Comparison of ENCODE assay signal across 9 cellular contexts in the genomic region with DNA sequence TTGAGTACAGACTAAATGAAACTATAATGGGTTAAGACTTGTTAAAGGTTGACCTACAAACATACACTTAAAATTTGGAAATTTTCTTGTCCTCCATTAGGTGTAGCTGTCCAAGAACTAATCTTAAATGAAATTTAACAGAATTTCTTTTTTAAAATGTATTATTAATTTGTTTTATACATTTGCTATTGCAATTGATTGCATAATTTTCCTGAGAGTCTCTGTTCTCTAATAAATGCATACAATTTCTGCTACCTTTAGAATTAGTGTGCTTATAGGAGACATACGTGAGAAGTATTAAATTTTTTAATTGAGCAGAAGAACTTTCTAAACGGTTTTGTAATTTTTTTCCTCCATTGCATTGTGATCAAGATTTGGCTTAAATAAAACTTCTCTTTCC. TPM values are rescaled to one million over a fixed set of nuclear protein-coding genes. Genes with fewer than 3 reads are reported as not detected.
A peak's percentile ranks its signal among the peaks of the same experiment; 100 is the strongest.
DNase-seq lines count a peak whose midpoint lies in the region; ATAC-seq, FAIRE-seq and TF ChIP-seq lines count a peak whose summit lies in the region.
"Had no signal": no experiment of that assay in that cellular context is flagged by ENCODE, and none has a peak within 500 bp of the region (broad histone marks: within the 10 kb centered on the region; RNA-seq: fewer than 3 reads in every experiment).

No MANE protein-coding gene starts in this region.

- peak overlapping the region; percentile 90 to 100 (median 94); a peak in 5 of 6 replicates for H3K4me3 ChIP-seq in HepG2 (replicated peaks in 1 of 3; ENCODE audit: insufficient read depth in 1 of 3, low read depth in 2 of 3, low read length in 3 of 3)
- no peak overlapping the region for H3K4me3 ChIP-seq in right lobe of liver
- H3K4me3 ChIP-seq in adipocyte (ENCODE audit: low read length): peak overlapping the region; percentile 100
- H3K4me3 ChIP-seq in lower lobe of right lung: peak overlapping the region; percentile 95
- peak overlapping the region; percentile 86 to 95 for H3K4me3 ChIP-seq in vagina

- FAIRE-seq in HepG2 (lab: Jason Lieb, UNC): no peak

- 28% methylated on average over 2 of the region's 2 CpGs for WGBS in HepG2 (ENCODE audit: low lambda C conversion rate)
- WGBS in right lobe of liver (ENCODE audit: insufficient coverage, low coverage, low lambda C conversion rate, missing lambda C conversion rate): 58% methylated on average over 2 of the region's 2 CpGs

- peak overlapping the region; percentile 75 for H3K4me2 ChIP-seq in HepG2 (ENCODE audit: low read depth, low read length)

- H3K9ac ChIP-seq in HepG2 (ENCODE audit: insufficient read depth, low read depth, low read length): peak overlapping the region; percentile 83
- H3K9ac ChIP-seq in adipocyte (ENCODE audit: low read length): peak overlapping the region; percentile 93

- TF ChIP-seq POLR2A in HepG2 (IDR thresholded peaks at IDR 0.05; ENCODE audit: insufficient read depth in 1 of 2, low read depth in 2 of 2, low read length in 2 of 2): no peak
- TF ChIP-seq POLR2A in right lobe of liver (IDR thresholded peaks at IDR 0.05): no peak
- no peak for TF ChIP-seq POLR2A in vagina (IDR thresholded peaks at IDR 0.05)

- H3K36me3 ChIP-seq in HepG2 (replicated peaks in 1 of 2; ENCODE audit: control insufficient read depth in 1 of 2, insufficient read depth in 2 of 2, low read length in 2 of 2) (peaks cover 0 to 16% of the 10 kb centered on the region in 2 experiments; a peak in 2 of 5 replicates), right lobe of liver (no peaks in the 10 kb centered on the region), adipocyte (ENCODE audit: control insufficient read depth, insufficient read depth, low read length, severe bottlenecking) (no peaks in the 10 kb centered on the region), lower lobe of right lung (peaks cover 18% of the 10 kb centered on the region), vagina (peaks cover 0 to 13% of the 10 kb centered on the region in 2 donors)

- H2AFZ ChIP-seq in HepG2 (ENCODE audit: low read length): no peak overlapping the region

- TF ChIP-seq CTCF in HepG2 (CRISPR knock-in tag; IDR thresholded peaks at IDR 0.05): no peak
- no peak for TF ChIP-seq CTCF in right lobe of liver (IDR thresholded peaks at IDR 0.05)
- no peak for TF ChIP-seq CTCF in lower lobe of right lung (IDR thresholded peaks at IDR 0.05)
- no peak for TF ChIP-seq CTCF in vagina (IDR thresholded peaks at IDR 0.05)

- TF ChIP-seq RAD21 in HepG2 (CRISPR knock-in tag; IDR thresholded peaks at IDR 0.05): no peak

- H4K20me1 ChIP-seq in HepG2 (ENCODE audit: insufficient read depth, low read length): no peaks in the 10 kb centered on the region

- DNase-seq in HepG2 (ENCODE audit: low spot score): no peak
- no peak for DNase-seq in right lobe of liver
- peak; percentile 12 for DNase-seq in adipocyte (ENCODE audit: low read depth)
- no peak for DNase-seq in lower lobe of right lung
- DNase-seq in vagina (ENCODE audit: extremely low spot score in 2 of 2): no peak
- no peak for DNase-seq in KG1 (lab: John Stamatoyannopoulos, UW)
- no peak for DNase-seq in UCSD-AML1 (lab: John Stamatoyannopoulos, UW; ENCODE audit: unreplicated experiment)
- DNase-seq: stimulated activated CD4-positive, alpha-beta T cell treated with anti-CD3 and anti-CD28 coated beads, Interleukin-1b, Interleukin-23, amount 100 ng/mL, for 48 hours had no signal

- in situ Hi-C loops in HepG2 (cut with HindIII; ENCODE audit: extremely low pct_ligation_motif_present, low pct_unique_long_range_greater_than_20kb): no loop called here

- intact Hi-C loops in HepG2 (cut with micrococcal nuclease; ENCODE audit: unreplicated experiment) (loop anchor here (2.0 kb wide), 1 partner anchor 44 kb away; no protein-coding TSS in a partner anchor), right lobe of liver (cut with DNase I) (no loop called here), lower lobe of right lung (cut with DNase I) (no loop called here), vagina (cut with DNase I) (no loop called here)

- ATAC-seq in HepG2 (no peak), right lobe of liver (no peak), lower lobe of right lung (no peak), HG03095 (IDR thresholded peaks at IDR 0.05; ENCODE audit: unreplicated experiment) (no peak)

- H3K27me3 ChIP-seq in HepG2 (ENCODE audit: control insufficient read depth in 1 of 2, insufficient read depth in 2 of 2, low read length in 2 of 2) (no peaks in the 10 kb centered on the region; a peak in 1 of 5 replicates), right lobe of liver (no peaks in the 10 kb centered on the region), adipocyte (replicated peaks; ENCODE audit: control insufficient read depth, insufficient read depth, low read length) (no peaks in the 10 kb centered on the region), lower lobe of right lung (ENCODE audit: low read depth) (no peaks in the 10 kb centered on the region), vagina (no peaks in the 10 kb centered on the region)

- no peak overlapping the region for H3K27ac ChIP-seq in HepG2 (ENCODE audit: extremely low read length, insufficient read depth, low read length)
- no peak overlapping the region for H3K27ac ChIP-seq in right lobe of liver
- no peak overlapping the region for H3K27ac ChIP-seq in lower lobe of right lung
- peak overlapping the region; percentile 96 for H3K27ac ChIP-seq in vagina

- CTCF ChIA-PET in HepG2 (lab: Yijun Ruan, JAX; ENCODE audit: low intra/inter-chr PET ratio, low total read pairs): interaction anchor here (0.6 kb wide), 1 partner anchor 107 kb away, joined by 3 read pairs; no protein-coding TSS in a partner anchor

- BruUV-seq in HepG2 (replicated peaks; lab: Mats Ljungman, UMichigan): TSS peak; percentile 53

- H3K4me1 ChIP-seq in HepG2 (ENCODE audit: insufficient read depth, low read length) (peaks cover 39% of the 10 kb centered on the region), right lobe of liver (peaks cover 0 to 11% (median 2%) of the 10 kb centered on the region in 4 donors), adipocyte (ENCODE audit: control insufficient read depth, insufficient read depth, low read length) (peaks cover 9% of the 10 kb centered on the region), lower lobe of right lung (peaks cover 19% of the 10 kb centered on the region), vagina (peaks cover 28% of the 10 kb centered on the region)

- H3K9me3 ChIP-seq in HepG2 (ENCODE audit: low read length) (no peaks in the 10 kb centered on the region), right lobe of liver (no peaks in the 10 kb centered on the region), adipocyte (ENCODE audit: control insufficient read depth, low read length) (no peaks in the 10 kb centered on the region), lower lobe of right lung (no peaks in the 10 kb centered on the region), vagina (no peaks in the 10 kb centered on the region)

- POLR2A ChIA-PET in HepG2 (lab: Yijun Ruan, JAX): interaction anchor here (1.0 to 4.0 kb wide), 2 partner anchors 16 to 152 kb away, joined by 3 to 75 read pairs; a partner anchor contains a TSS

- TF ChIP-seq EP300 in HepG2 (IDR thresholded peaks at IDR 0.05; ENCODE audit: low read depth in 2 of 2, low read length in 2 of 2) (no peak), HepG2 (CRISPR knock-in tag; IDR thresholded peaks at IDR 0.05; ENCODE audit: borderline replicate concordance) (no peak)

- peaks cover 49% of the 10 kb centered on the region for H3K79me2 ChIP-seq in HepG2 (ENCODE audit: insufficient read depth, low read length)

TF ChIP-seq in HepG2, 621 proteins besides CTCF, POLR2A, EP300 and RAD21:
- TF ChIP-seq FOXM1 (CRISPR knock-in tag; IDR thresholded peaks at IDR 0.05): no peak
- TF ChIP-seq EED (CRISPR knock-in tag; IDR thresholded peaks at IDR 0.05): no peak
- TF ChIP-seq AGO1 (IDR thresholded peaks at IDR 0.05; ENCODE audit: low read depth, low read length, poor library complexity, severe bottlenecking): no peak
- TF ChIP-seq ZNF761 (CRISPR knock-in tag; conservative IDR thresholded peaks at IDR 0.05): no peak
- TF ChIP-seq MEF2D (CRISPR knock-in tag; IDR thresholded peaks at IDR 0.05): no peak

RNA-seq across cellular contexts. Expression of a gene that starts 1.5 kb away (rescaled TPM):
- total RNA-seq in HepG2 (2016; rRNA removed; fragmentation: Illumina TruSeq; extraction: Trizol) (26.9 and 32.9 TPM in 2 replicates), right lobe of liver (10 to 100 TPM in 2 of 6 experiments, 1 to 10 TPM in 4; 3.9 to 17.0 (median 8.0) TPM), lower lobe of right lung (20.3 TPM), vagina (67.3 TPM)
- total RNA-seq in HepG2 (2016; cell fraction: cytosol; rRNA removed; fragmentation: Illumina TruSeq; extraction: Trizol; ENCODE audit: low read depth): 17.8 and 19.2 TPM in 2 replicates
- total RNA-seq in HepG2 (2016; cell fraction: insoluble cytoplasmic fraction; rRNA removed; fragmentation: Illumina TruSeq; extraction: Trizol): 24.5 and 33.7 TPM in 2 replicates
- 22.1 and 25.4 TPM in 2 replicates for total RNA-seq in HepG2 (2016; cell fraction: membrane; rRNA removed; fragmentation: Illumina TruSeq; extraction: Trizol)
- total RNA-seq in HepG2 (2016; cell fraction: nucleus; rRNA removed; fragmentation: Illumina TruSeq; extraction: Trizol): 40.9 and 41.2 TPM in 2 replicates
- polyA plus RNA-seq in HepG2 (2011; rRNA removed): 24.3 and 31.5 TPM in 2 replicates
- 10.3 and 14.3 TPM in 2 replicates for polyA plus RNA-seq in HepG2 (2011; cell fraction: cytosol; rRNA removed)
- polyA plus RNA-seq in HepG2 (2011; cell fraction: nucleus; rRNA removed): 19.3 and 22.2 TPM in 2 replicates
- polyA plus RNA-seq in HepG2 (2012): 12.7 and 14.8 TPM in 2 replicates
- 2.7 and 3.1 TPM in 2 replicates for polyA plus RNA-seq in HepG2 (2016; cell fraction: cytosol; fragmentation: Illumina TruSeq; extraction: Trizol; ENCODE audit: low read depth)
- polyA plus RNA-seq in HepG2 (2016; cell fraction: insoluble cytoplasmic fraction; fragmentation: Illumina TruSeq; extraction: Trizol; ENCODE audit: low read depth): 23.1 and 24.1 TPM in 2 replicates
- polyA plus RNA-seq in HepG2 (2016; cell fraction: membrane; fragmentation: Illumina TruSeq; extraction: Trizol; ENCODE audit: low read depth): 6.4 and 6.7 TPM in 2 replicates
- 21.1 and 25.9 TPM in 2 replicates for polyA plus RNA-seq in HepG2 (2016; cell fraction: nucleus; fragmentation: Illumina TruSeq; extraction: Trizol; ENCODE audit: insufficient read depth, low read depth)
- 10.7 and 43.1 TPM in 2 replicates for polyA minus RNA-seq in HepG2 (2011; rRNA and poly(A)+ RNA removed; ENCODE audit: low replicate concordance)
- 26.6 and 32.6 TPM in 2 replicates for polyA minus RNA-seq in HepG2 (2011; cell fraction: cytosol; rRNA and poly(A)+ RNA removed)
- polyA minus RNA-seq in HepG2 (2011; cell fraction: nucleus; rRNA and poly(A)+ RNA removed): 173 and 226 TPM in 2 replicates

Comparison
In these comparisons a context has a peak if more than half of its experiments do, and no peak if none do; other contexts are left out.
1. H3K4me3 ChIP-seq: peak in HepG2 (3 of 3), adipocyte (single experiment), lower lobe of right lung (single experiment) and vagina (2 of 2); none in right lobe of liver (0 of 3).